In genomic region chrX:119410027-119410819, GRCh38 we compare ENCODE assay signal across 10 cellular contexts. TPM values are rescaled to one million over a fixed set of nuclear protein-coding genes. Genes with fewer than 3 reads are reported as not detected.
DNase-seq lines count a peak whose midpoint lies in the region; ATAC-seq and TF ChIP-seq lines count a peak whose summit lies in the region.
"Had no signal": no experiment of that assay in that cellular context is flagged by ENCODE, and none has a peak within 500 bp of the region (broad histone marks: within the 10 kb centered on the region; RNA-seq: fewer than 3 reads in every experiment).

No MANE protein-coding gene starts in this region.

- TF ChIP-seq CTCF in HFFc6 (IDR thresholded peaks at IDR 0.05) (no peak), astrocyte of the cerebellum (IDR thresholded peaks at IDR 0.05; ENCODE audit: low read depth, low read length, missing control alignments) (no peak), right lobe of liver (IDR thresholded peaks at IDR 0.05) (no peak)

- H3K36me3 Mint-ChIP-seq in HFFc6 (ENCODE audit: low read depth) = peaks cover 14% of the 10 kb centered on the region

- no peak for TF ChIP-seq POLR2A in right lobe of liver (IDR thresholded peaks at IDR 0.05)

- peaks cover 38% of the 10 kb centered on the region for H3K4me1 Mint-ChIP-seq in HFFc6 (ENCODE audit: low read depth)

- WGBS in right lobe of liver (ENCODE audit: insufficient coverage, low coverage, low lambda C conversion rate, missing lambda C conversion rate) = 33% methylated on average over 11 of the region's 15 CpGs

- H3K27ac ChIP-seq in right lobe of liver = peak overlapping the region in 2 of 3 donors; percentile 19 to 30

- no peak overlapping the region for H3K4me3 ChIP-seq in astrocyte of the cerebellum (ENCODE audit: low read depth, low read length)
- H3K4me3 ChIP-seq in right lobe of liver = no peak overlapping the region

- peaks cover 0 to 6% (median 0%) of the 10 kb centered on the region in 4 donors for H3K4me1 ChIP-seq in right lobe of liver

- ATAC-seq in right lobe of liver (peak; percentile 56 to 81 (median 71)), HG03097 (IDR thresholded peaks at IDR 0.05; ENCODE audit: low FRiP score, unreplicated experiment) (no peak), GM19455 (IDR thresholded peaks at IDR 0.05; ENCODE audit: unreplicated experiment) (no peak)
- ATAC-seq: CD8-positive, alpha-beta T cell had no signal

- H3K9me3 ChIP-seq in right lobe of liver = no peaks in the 10 kb centered on the region

- peak overlapping the region; percentile 62 for H3K4me3 Mint-ChIP-seq in HFFc6
- H3K4me3 Mint-ChIP-seq: CD8-positive, alpha-beta T cell had no signal

- DNase-seq in A172 (ENCODE audit: low spot score) = peak; percentile 73
- DNase-seq in HFFc6 = peak; percentile 90
- peak; percentile 86 for DNase-seq in astrocyte of the cerebellum (ENCODE audit: low read depth)
- DNase-seq in right lobe of liver = peak; percentile 49 to 69 (median 56)
- DNase-seq in effector CD8-positive, alpha-beta T cell (lab: John Stamatoyannopoulos, UW) = no peak
- DNase-seq in NCI-H128 (lab: John Stamatoyannopoulos, UW; ENCODE audit: unreplicated experiment) = no peak
- DNase-seq: CD8-positive, alpha-beta T cell; kidney glomerular epithelial cell had no signal

- peak overlapping the region; percentile 87 for H3K27ac Mint-ChIP-seq in HFFc6
- H3K27ac Mint-ChIP-seq: CD8-positive, alpha-beta T cell had no signal

- H3K27me3 ChIP-seq in right lobe of liver = no peaks in the 10 kb centered on the region

- no peaks in the 10 kb centered on the region; the same call in 1 of the 2 replicates for H3K27me3 Mint-ChIP-seq in HFFc6 (ENCODE audit: insufficient read depth)

- intact Hi-C loops in right lobe of liver (cut with DNase I) = no loop called here

- no peaks in the 10 kb centered on the region for H3K36me3 ChIP-seq in right lobe of liver

- H3K9me3 Mint-ChIP-seq in HFFc6 = no peaks in the 10 kb centered on the region
- H3K9me3 Mint-ChIP-seq: CD8-positive, alpha-beta T cell had no signal

- in situ Hi-C loops in astrocyte of the cerebellum (cut with HindIII; ENCODE audit: low sequenced_read_pairs) = no loop called here

RNA-seq across cellular contexts. Expression of gene SLC25A43, which starts 11.1 kb away (rescaled TPM):
- 13.2 and 14.9 TPM in 2 replicates for total RNA-seq in A172 (2014; rRNA removed; shearing (Covaris generic))
- total RNA-seq in HFFc6 (2021; fragmentation: NEBNext Ultra II Directional; extraction: Animal tissue kit (Norgen Biotek cat#: 25700)) = 10 to 100 TPM; 19.4 to 26.0 (median 22.7) TPM
- total RNA-seq in right lobe of liver = 10 to 100 TPM in 2 of 6 experiments, 1 to 10 TPM in 4; 6.4 to 21.5 (median 7.5) TPM

RNA-seq across cellular contexts. Expression of gene SLC25A5, which starts 58.0 kb away (rescaled TPM):
- 161 and 176 TPM in 2 replicates for total RNA-seq in A172 (2014; rRNA removed; shearing (Covaris generic))
- total RNA-seq in HFFc6 (2021; fragmentation: NEBNext Ultra II Directional; extraction: Animal tissue kit (Norgen Biotek cat#: 25700)) = 100 to 1,000 TPM; 223 to 296 (median 270) TPM
- 100 to 1,000 TPM; 168 to 296 (median 223) TPM for total RNA-seq in right lobe of liver

Comparison
In these comparisons a context has a peak if more than half of its experiments do, and no peak if none do; other contexts are left out.
1. DNase-seq: peak in A172 (single experiment), HFFc6 (single experiment), astrocyte of the cerebellum (single experiment) and right lobe of liver (3 of 3); none in effector CD8-positive, alpha-beta T cell (single experiment) and NCI-H128 (single experiment).
2. ATAC-seq: peak in right lobe of liver (4 of 4); none in HG03097 (single experiment) and GM19455 (single experiment).